ENCODE assay signal across 1 cellular context in genomic region chr10:121288864-121289659, GRCh38.
TF ChIP-seq lines count a peak whose summit lies in the region.

No MANE protein-coding gene starts in this region.

TF ChIP-seq in H1, 55 proteins besides CTCF, POLR2A, EP300 and RAD21 (continued from another document):
- TF ChIP-seq CHD7 (IDR thresholded peaks at IDR 0.05; ENCODE audit: insufficient replicate concordance, low read length) (peak; percentile 59), SRF (IDR thresholded peaks at IDR 0.05; ENCODE audit: low read depth, low read length) (no peak), SP1 (IDR thresholded peaks at IDR 0.05; ENCODE audit: low read depth, low read length) (peak; percentile 62; the same call in 1 of the 2 replicates), SIRT6 (IDR thresholded peaks at IDR 0.05; ENCODE audit: low read length) (no peak), MAX (IDR thresholded peaks at IDR 0.05) (no peak), EGR1 (IDR thresholded peaks at IDR 0.05; ENCODE audit: borderline replicate concordance, low read depth, low read length) (no peak), GTF2F1 (IDR thresholded peaks at IDR 0.05; ENCODE audit: borderline replicate concordance, low read depth, low read length) (no peak), CHD1 (IDR thresholded peaks at IDR 0.05; ENCODE audit: low read depth, low read length) (no peak), RBBP5 (IDR thresholded peaks at IDR 0.05; ENCODE audit: borderline replicate concordance, low read depth, low read length) (no peak), TEAD4 (IDR thresholded peaks at IDR 0.05; ENCODE audit: low read depth, low read length) (no peak), JUN (IDR thresholded peaks at IDR 0.05; ENCODE audit: low read depth, low read length) (no peak), BACH1 (IDR thresholded peaks at IDR 0.05; ENCODE audit: low read length) (no peak), SP2 (IDR thresholded peaks at IDR 0.05; ENCODE audit: low read length) (no peak), TBP (IDR thresholded peaks at IDR 0.05; ENCODE audit: low read depth, low read length) (no peak), ATF3 (IDR thresholded peaks at IDR 0.05; ENCODE audit: insufficient read depth, low read depth, low read length) (no peak), CTBP2 (IDR thresholded peaks at IDR 0.05; ENCODE audit: borderline replicate concordance, insufficient read depth, insufficient read length, low read length) (no peak), ASH2L (IDR thresholded peaks at IDR 0.05; ENCODE audit: low read length) (no peak), NANOG (IDR thresholded peaks at IDR 0.05; ENCODE audit: insufficient read depth, low read depth, low read length, poor library complexity, severe bottlenecking) (peak; percentile 47), ZNF274 (IDR thresholded peaks at IDR 0.05; ENCODE audit: borderline replicate concordance, extremely low read depth, low read length) (no peak), KDM5A (IDR thresholded peaks at IDR 0.05; ENCODE audit: low read length) (no peak), RXRA (IDR thresholded peaks at IDR 0.05; ENCODE audit: insufficient read depth, low read depth, low read length) (no peak), MAFK (IDR thresholded peaks at IDR 0.05; ENCODE audit: low read depth, low read length) (no peak), SAP30 (IDR thresholded peaks at IDR 0.05; ENCODE audit: insufficient read depth, insufficient replicate concordance, low read length) (no peak), CREB1 (IDR thresholded peaks at IDR 0.05) (no peak), CBX8 (IDR thresholded peaks at IDR 0.05; ENCODE audit: borderline replicate concordance, low read depth, low read length) (no peak), POLR2AphosphoS5 (IDR thresholded peaks at IDR 0.05; ENCODE audit: low read depth, low read length) (no peak), FOSL1 (IDR thresholded peaks at IDR 0.05; ENCODE audit: insufficient read depth, low read depth, low read length) (no peak), HDAC2 (IDR thresholded peaks at IDR 0.05; ENCODE audit: borderline replicate concordance in 1 of 2, low read depth in 2 of 2, low read length in 2 of 2) (0 out of 4 replicates have a peak, but pooled peaks of 1 of the 2 experiments have one; percentile 53), ATF2 (IDR thresholded peaks at IDR 0.05; ENCODE audit: low read length) (no peak), CEBPB (IDR thresholded peaks at IDR 0.05; ENCODE audit: low read depth, low read length) (no peak)
